In the genomic region with DNA sequence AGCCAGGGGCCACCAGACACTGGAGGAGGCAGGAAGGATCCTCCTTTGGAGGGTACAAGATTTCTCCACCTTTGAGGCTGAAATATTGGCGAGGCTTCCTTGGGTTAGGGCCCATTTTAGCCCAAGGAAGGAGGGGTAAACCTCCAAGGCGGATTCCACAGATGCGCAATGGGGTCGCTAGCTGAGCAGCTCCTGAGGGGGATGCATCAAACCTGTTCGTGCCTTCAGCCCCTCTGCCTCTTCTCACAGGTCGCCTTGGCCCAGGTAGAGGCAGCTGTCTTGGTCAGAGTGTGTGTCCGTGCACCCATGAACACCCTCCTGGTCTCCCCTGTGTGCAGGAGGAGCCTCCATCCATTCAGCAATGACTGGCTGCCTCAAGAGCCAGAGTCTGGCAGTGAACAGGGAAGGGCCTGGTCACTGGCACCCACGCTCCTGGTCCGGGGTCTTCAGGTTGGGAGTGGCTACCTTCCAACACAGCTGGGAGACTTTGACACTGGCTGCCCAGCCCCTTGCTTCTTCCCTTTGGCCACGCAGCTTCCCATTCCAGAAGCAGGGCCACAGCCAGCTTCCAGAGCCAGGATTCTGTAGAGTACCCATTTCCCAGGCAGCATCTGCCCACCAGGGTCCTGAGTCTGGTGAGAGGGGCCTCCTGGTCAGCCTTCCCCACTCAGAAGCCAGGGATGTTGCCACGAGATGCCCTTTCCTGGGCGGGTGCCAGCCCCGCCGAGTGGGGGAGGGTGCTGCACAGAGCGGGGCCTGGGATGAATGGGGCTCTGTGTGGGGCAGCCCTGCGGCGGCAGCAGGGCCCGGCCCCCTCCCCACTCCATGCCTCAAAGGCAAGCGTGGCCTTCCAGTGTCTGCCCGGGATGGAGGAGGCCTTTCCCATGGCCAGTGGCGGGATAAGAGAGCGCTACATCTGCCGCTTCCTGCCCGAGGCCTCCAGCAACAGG, we compare ENCODE assay signal across 23 cellular contexts.
A peak's percentile ranks its signal among the peaks of the same experiment; 100 is the strongest.
DNase-seq lines count a peak whose midpoint lies in the region; ATAC-seq and TF ChIP-seq lines count a peak whose summit lies in the region.
"Had no signal": no experiment of that assay in that cellular context is flagged by ENCODE, and none has a peak within 500 bp of the region (broad histone marks: within the 10 kb centered on the region; RNA-seq: fewer than 3 reads in every experiment).

No MANE protein-coding gene starts in this region.

- intact Hi-C loops in cardiac septum (cut with DNase I): no loop called here
- intact Hi-C loops in left ventricle myocardium superior (cut with micrococcal nuclease): no loop called here
- intact Hi-C loops in head of caudate nucleus (cut with DNase I): no loop called here

- no peak for ATAC-seq in left ventricle myocardium superior
- no peak for ATAC-seq in activated CD4-positive, CD25-positive, alpha-beta regulatory T cell treated with anti-CD3 and anti-CD28 coated beads, Interleukin-2, amount 50 U/mL, for 24 hours
- no peak for ATAC-seq in GM21390 (IDR thresholded peaks at IDR 0.05; ENCODE audit: unreplicated experiment)
- ATAC-seq: activated CD8-positive, alpha-beta memory T cell treated with anti-CD3 and anti-CD28 coated beads, Interleukin-2, amount 10 ng/mL, durations not matched to agents 7 days and 5 days; left lobe of liver; stimulated activated naive CD8-positive, alpha-beta T cell treated with anti-CD3 and anti-CD28 coated beads, Interleukin-15, Interleukin-2, amounts not matched to agents 100 U/mL and 50 U/mL, for 24 hours had no signal

- peaks cover 4% of the 10 kb centered on the region for H3K9me3 Mint-ChIP-seq in type B pancreatic cell
- H3K9me3 Mint-ChIP-seq: activated naive CD4-positive, alpha-beta T cell treated with anti-CD3 and anti-CD28 coated beads, Interleukin-2, amount 50 U/mL, for 24 hours; T-helper 1 cell treated with Interleukin-12 subunit alpha and Interleukin-12 subunit beta and Interleukin-4 antibody, amounts not matched to agents 30 μg/mL and 1 μg/mL, for 36 hours had no signal

- peak; percentile 63 for DNase-seq in cardiac septum (ENCODE audit: low spot score)
- DNase-seq in left ventricle myocardium superior: no peak
- peak; percentile 71 to 93 (median 85) for DNase-seq in head of caudate nucleus
- DNase-seq in nucleus accumbens (lab: John Stamatoyannopoulos, UW): peak in 54 of 56 donors; percentile 9 to 92 (median 77)
- peak; percentile 53 for DNase-seq in type B pancreatic cell (ENCODE audit: extremely low spot score, unreplicated experiment)
- DNase-seq in retina: no peak
- DNase-seq: activated CD4-positive, alpha-beta T cell treated with anti-CD3 and anti-CD28 coated beads for 48 hours; activated CD8-positive, alpha-beta memory T cell treated with anti-CD3 and anti-CD28 coated beads, Interleukin-2, amount 10 ng/mL, durations not matched to agents 7 days and 5 days; BE2C; Calu3; EL; glutamatergic neuron; IMR-90; NCI-H1105; NCI-H2081 treated with DMSO at 0.1 percent for 48 hours; NCI-H510A; stimulated activated CD4-positive, alpha-beta T cell treated with anti-CD3 and anti-CD28 coated beads, Interleukin-4, amount 100 ng/mL, for 4 hours; stimulated activated naive CD8-positive, alpha-beta T cell treated with anti-CD3 and anti-CD28 coated beads, Interleukin-15, Interleukin-2, amounts not matched to agents 100 U/mL and 50 U/mL, for 24 hours had no signal

- no peaks in the 10 kb centered on the region for H3K36me3 Mint-ChIP-seq in type B pancreatic cell
- H3K36me3 Mint-ChIP-seq: activated CD8-positive, alpha-beta memory T cell treated with anti-CD3 and anti-CD28 coated beads, Interleukin-2, amount 10 ng/mL, durations not matched to agents 7 days and 5 days; activated naive CD4-positive, alpha-beta T cell treated with anti-CD3 and anti-CD28 coated beads, Interleukin-2, amount 50 U/mL, for 24 hours had no signal

- H3K4me3 Mint-ChIP-seq in type B pancreatic cell: no peak overlapping the region
- H3K4me3 Mint-ChIP-seq: activated CD8-positive, alpha-beta memory T cell treated with anti-CD3 and anti-CD28 coated beads, Interleukin-2, amount 10 ng/mL, durations not matched to agents 7 days and 5 days; activated naive CD4-positive, alpha-beta T cell treated with anti-CD3 and anti-CD28 coated beads, Interleukin-2, amount 50 U/mL, for 24 hours; T-helper 1 cell treated with Interleukin-12 subunit alpha and Interleukin-12 subunit beta and Interleukin-4 antibody, amounts not matched to agents 30 μg/mL and 1 μg/mL, for 36 hours had no signal

- H3K4me1 Mint-ChIP-seq in type B pancreatic cell (ENCODE audit: unreplicated experiment): no peaks in the 10 kb centered on the region
- H3K4me1 Mint-ChIP-seq: activated CD8-positive, alpha-beta memory T cell treated with anti-CD3 and anti-CD28 coated beads, Interleukin-2, amount 10 ng/mL, durations not matched to agents 7 days and 5 days; activated naive CD4-positive, alpha-beta T cell treated with anti-CD3 and anti-CD28 coated beads, Interleukin-2, amount 50 U/mL, for 24 hours had no signal

- H3K27ac Mint-ChIP-seq in type B pancreatic cell: no peak overlapping the region
- H3K27ac Mint-ChIP-seq: activated CD8-positive, alpha-beta memory T cell treated with anti-CD3 and anti-CD28 coated beads, Interleukin-2, amount 10 ng/mL, durations not matched to agents 7 days and 5 days; activated naive CD4-positive, alpha-beta T cell treated with anti-CD3 and anti-CD28 coated beads, Interleukin-2, amount 50 U/mL, for 24 hours; T-helper 1 cell treated with Interleukin-12 subunit alpha and Interleukin-12 subunit beta and Interleukin-4 antibody, amounts not matched to agents 30 μg/mL and 1 μg/mL, for 36 hours had no signal

- peaks cover 20% of the 10 kb centered on the region for H3K27me3 Mint-ChIP-seq in type B pancreatic cell

- TF ChIP-seq CTCF in type B pancreatic cell (conservative IDR thresholded peaks at IDR 0.05): no peak

Comparison
In these comparisons a context has a peak if more than half of its experiments do, and no peak if none do; other contexts are left out.
1. DNase-seq: peak in cardiac septum (single experiment), head of caudate nucleus (42 of 42), nucleus accumbens (54 of 56) and type B pancreatic cell (single experiment); none in left ventricle myocardium superior (single experiment) and retina (single experiment).